8 cellular contexts compared by ENCODE assay signal in the genomic region with DNA sequence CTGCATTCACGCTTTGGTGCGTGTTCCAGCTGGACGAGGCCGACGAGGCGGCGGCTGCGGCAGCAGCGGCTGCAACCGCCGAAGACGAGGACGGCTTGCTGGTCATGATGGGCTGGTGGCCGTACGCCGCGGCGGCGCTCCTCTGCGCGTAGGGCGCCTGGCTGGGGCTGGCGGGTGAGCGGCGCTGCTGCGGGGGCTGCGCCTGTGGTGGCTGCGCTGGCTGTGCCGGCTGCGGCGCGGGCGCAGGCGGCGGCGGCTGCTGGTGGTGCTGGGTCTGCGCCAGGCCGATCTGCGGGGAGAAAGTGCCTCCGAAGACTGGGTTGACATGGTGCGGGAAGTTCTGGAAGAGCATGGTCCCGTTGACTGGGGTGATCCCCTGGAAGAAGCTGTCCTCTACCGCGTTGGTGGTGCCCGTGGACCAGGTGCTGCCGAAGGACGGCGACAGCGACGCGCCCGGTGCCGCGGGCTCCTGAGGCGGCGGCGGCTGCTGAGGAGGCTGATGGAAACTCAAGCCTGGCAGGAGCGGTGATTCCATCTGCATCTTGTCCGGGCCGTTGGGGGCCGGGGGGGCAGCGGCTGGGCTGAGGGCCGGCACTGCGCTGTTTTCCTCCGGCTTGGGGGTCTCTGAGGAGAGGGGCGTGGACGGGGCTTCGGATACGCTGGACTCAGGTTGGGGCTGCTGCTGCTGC. TPM values are rescaled to one million over a fixed set of nuclear protein-coding genes. Genes with fewer than 3 reads are reported as not detected.
DNase-seq lines count a peak whose midpoint lies in the region; ATAC-seq, FAIRE-seq and TF ChIP-seq lines count a peak whose summit lies in the region.

No MANE protein-coding gene starts in this region.

- peak overlapping the region in 1 of 2 experiments; percentile 72; a peak in 4 of 6 replicates for H3K27ac ChIP-seq in A549
- H3K27ac ChIP-seq in mesenchymal stem cell (ENCODE audit: low read length, poor library complexity, severe bottlenecking), result no peak overlapping the region

- H3K9me3 ChIP-seq in A549 (no peaks in the 10 kb centered on the region), mesenchymal stem cell (ENCODE audit: control insufficient read depth, low read length) (no peaks in the 10 kb centered on the region)

- DNase-seq in A549 (ENCODE audit: low read depth in 1 of 2, low spot score in 1 of 2) (peak in 1 of 2 experiments; percentile 25), GM19238 (ENCODE audit: insufficient read length, low spot score) (peak; percentile 35), mesenchymal stem cell (peak; percentile 48), GM19240 (ENCODE audit: insufficient read length, low spot score) (no peak)
- peak; percentile 21 to 42 for DNase-seq in activated CD4-positive, alpha-beta T cell treated with anti-CD3 and anti-CD28 coated beads, Interleukin-2, amount 50 U/mL, for 48 hours
- DNase-seq in effector memory CD8-positive, alpha-beta T cell, result peak; percentile 29 to 33 (median 30)
- DNase-seq in stimulated activated CD8-positive, alpha-beta memory T cell treated with anti-CD3 and anti-CD28 coated beads, Interleukin-4, amount 100 ng/mL, for 48 hours, result peak; percentile 52

- no peak for TF ChIP-seq POLR2A in A549 (IDR thresholded peaks at IDR 0.05; ENCODE audit: low read length)

- POLR2A ChIA-PET in A549 (lab: Yijun Ruan, JAX), result no interaction called here

- ATAC-seq in A549, result peak; percentile 70
- peak; percentile 74 for ATAC-seq in effector memory CD8-positive, alpha-beta T cell (replicated peaks)

- no peak overlapping the region for H2AK5ac ChIP-seq in mesenchymal stem cell (ENCODE audit: low read length, severe bottlenecking)

- TF ChIP-seq RAD21 in A549 (conservative IDR thresholded peaks at IDR 0.05 in 1 of 2, IDR thresholded peaks at IDR 0.05 in 1 of 2), result no peak

- H3K4me1 Mint-ChIP-seq in IgD-negative memory B cell, result peaks cover 36 to 48% (median 48%) of the 10 kb centered on the region in 3 donors
- peaks cover 29 to 39% of the 10 kb centered on the region in 2 donors for H3K4me1 Mint-ChIP-seq in effector memory CD8-positive, alpha-beta T cell (ENCODE audit: low read depth in 2 of 2)

- H3K4me3 ChIP-seq in A549, result peak overlapping the region; percentile 53
- peak overlapping the region; percentile 75 to 92 for H3K4me3 ChIP-seq in mesenchymal stem cell (ENCODE audit: insufficient read depth in 1 of 2, low read depth in 1 of 2, low read length in 2 of 2)

- H3K4ac ChIP-seq in mesenchymal stem cell (ENCODE audit: low read depth in 1 of 2, low read length in 2 of 2), result peak overlapping the region in 1 of 2 experiments; percentile 73

- no peak for TF ChIP-seq EP300 in A549 (IDR thresholded peaks at IDR 0.05)

- WGBS in A549 (ENCODE audit: missing lambda C conversion rate), result 49% methylated on average over 22 of the region's 69 CpGs
- under 1% methylated on average over 64 of the region's 69 CpGs for WGBS in mesenchymal stem cell

- CTCF ChIA-PET in A549 (lab: Yijun Ruan, JAX), result interaction anchor here (0.6 to 1.4 kb wide), 3 partner anchors 44 to 152 kb away, joined by 3 to 4 read pairs (median 4); a partner anchor contains a TSS

- peak overlapping the region; percentile 69 for H4K8ac ChIP-seq in mesenchymal stem cell (ENCODE audit: low read length)

- H2BK5ac ChIP-seq in mesenchymal stem cell (ENCODE audit: low read depth, low read length, poor library complexity, severe bottlenecking), result no peak overlapping the region

- H3K4me2 ChIP-seq in A549 (peak overlapping the region; percentile 82), mesenchymal stem cell (ENCODE audit: low read length, poor library complexity, severe bottlenecking) (peak overlapping the region; percentile 100)

- H2BK15ac ChIP-seq in mesenchymal stem cell (ENCODE audit: low read depth, poor library complexity, severe bottlenecking), result peak overlapping the region; percentile 94

- TF ChIP-seq CTCF in A549 (IDR thresholded peaks at IDR 0.05), result no peak

- peaks cover 0 to 3% of the 10 kb centered on the region in 2 experiments for H3K27me3 ChIP-seq in mesenchymal stem cell (ENCODE audit: control insufficient read depth in 1 of 2, insufficient read depth in 1 of 2, low read length in 2 of 2)

- peak overlapping the region; percentile 54 to 68 for H2BK12ac ChIP-seq in mesenchymal stem cell (ENCODE audit: low read length in 2 of 2)

- H3K9ac ChIP-seq in mesenchymal stem cell (ENCODE audit: low read length), result peak overlapping the region; percentile 85

- peak overlapping the region; percentile 83 for H3K18ac ChIP-seq in mesenchymal stem cell (ENCODE audit: low read depth in 1 of 2, low read length in 2 of 2)

- H2AFZ ChIP-seq in mesenchymal stem cell (ENCODE audit: low read depth, low read length), result peak overlapping the region; percentile 91

- H3K36me3 Mint-ChIP-seq in IgD-negative memory B cell, result no peaks in the 10 kb centered on the region
- H3K36me3 Mint-ChIP-seq in effector memory CD8-positive, alpha-beta T cell (ENCODE audit: insufficient read depth), result peaks cover 3% of the 10 kb centered on the region

- peak overlapping the region; percentile 39 for H4K91ac ChIP-seq in mesenchymal stem cell (ENCODE audit: low read length)

- H3K4me1 ChIP-seq in A549, result peaks cover 22% of the 10 kb centered on the region
- H3K4me1 ChIP-seq in mesenchymal stem cell (ENCODE audit: control insufficient read depth, insufficient read depth, low read depth, low read length), result peaks cover 11% of the 10 kb centered on the region

- H3K79me1 ChIP-seq in mesenchymal stem cell (replicated peaks; ENCODE audit: low read length, poor library complexity, severe bottlenecking), result peaks cover 8% of the 10 kb centered on the region

- peak overlapping the region; percentile 71 to 97 (median 95) for H3K27ac Mint-ChIP-seq in IgD-negative memory B cell
- H3K27ac Mint-ChIP-seq in effector memory CD8-positive, alpha-beta T cell, result peak overlapping the region; percentile 64 to 79

- peak overlapping the region; percentile 91 to 99 (median 98) for H3K4me3 Mint-ChIP-seq in IgD-negative memory B cell
- peak overlapping the region; percentile 80 to 94 for H3K4me3 Mint-ChIP-seq in effector memory CD8-positive, alpha-beta T cell

- peak overlapping the region; percentile 34 to 94 for H3K23ac ChIP-seq in mesenchymal stem cell (ENCODE audit: low read length in 2 of 2)

- no peak for FAIRE-seq in A549 (lab: Jason Lieb, UNC)

- peak overlapping the region; percentile 58 for H2BK120ac ChIP-seq in mesenchymal stem cell (ENCODE audit: low read depth, low read length)

- no peaks in the 10 kb centered on the region for H3K36me3 ChIP-seq in mesenchymal stem cell (ENCODE audit: control insufficient read depth in 1 of 2, insufficient read depth in 2 of 2, low read depth in 1 of 2, low read length in 2 of 2)

- H3K27me3 Mint-ChIP-seq in IgD-negative memory B cell, result no peaks in the 10 kb centered on the region
- H3K27me3 Mint-ChIP-seq in effector memory CD8-positive, alpha-beta T cell, result no peaks in the 10 kb centered on the region

- H3K14ac ChIP-seq in mesenchymal stem cell (ENCODE audit: low read length in 2 of 2), result peak overlapping the region; percentile 36 to 94

- H3K9me3 Mint-ChIP-seq in IgD-negative memory B cell, result no peaks in the 10 kb centered on the region
- H3K9me3 Mint-ChIP-seq in effector memory CD8-positive, alpha-beta T cell, result no peaks in the 10 kb centered on the region

TF ChIP-seq in A549, 52 proteins besides CTCF, POLR2A, EP300 and RAD21:
- no peak for TF ChIP-seq RNF2 (IDR thresholded peaks at IDR 0.05; ENCODE audit: borderline replicate concordance, low read depth)
- TF ChIP-seq, protein P1, sequence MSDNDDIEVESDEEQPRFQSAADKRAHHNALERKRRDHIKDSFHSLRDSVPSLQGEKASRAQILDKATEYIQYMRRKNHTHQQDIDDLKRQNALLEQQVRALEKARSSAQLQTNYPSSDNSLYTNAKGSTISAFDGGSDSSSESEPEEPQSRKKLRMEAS (IDR thresholded peaks at IDR 0.05), result 0 out of 2 replicates have a peak, but pooled peaks have one; percentile 21

RNA-seq across cellular contexts. Expression of a gene that starts 51.1 kb away (rescaled TPM):
- polyA plus RNA-seq in A549 (2011; rRNA removed) (0.37 and 0.49 TPM in 2 replicates), A549 (2017; fragmentation: RNase III; extraction: RNeasy Plus Mini Kit Qiagen cat#74134 plus additional on column Dnase treatment) (0.24 to 0.41 TPM (median 0.32 TPM) in 3 replicates), IgD-negative memory B cell (2.5 TPM)
- polyA plus RNA-seq in A549 (2012; cell fraction: cytosol; rRNA removed), result 0.13 and 0.26 TPM in 2 replicates
- polyA plus RNA-seq in A549 (2012; cell fraction: nucleus; rRNA removed), result 0.31 TPM in 2 replicates
- polyA minus RNA-seq in A549 (2011; rRNA and poly(A)+ RNA removed), result 0.50 and 0.78 TPM in 2 replicates
- 0.66 TPM for polyA plus RNA-seq in mesenchymal stem cell (2013, experiment 1 of 2)
- polyA plus RNA-seq in mesenchymal stem cell (2013, experiment 2 of 2), result 0.70 TPM

RNA-seq across cellular contexts. Expression of a gene that starts 51.2 kb away (rescaled TPM):
- polyA plus RNA-seq in A549 (2011; rRNA removed) (37.3 and 39.2 TPM in 2 replicates), A549 (2017; fragmentation: RNase III; extraction: RNeasy Plus Mini Kit Qiagen cat#74134 plus additional on column Dnase treatment) (21.6 to 27.8 TPM (median 24.7 TPM) in 3 replicates), IgD-negative memory B cell (21.1 TPM)
- 14.1 and 14.5 TPM in 2 replicates for polyA plus RNA-seq in A549 (2012; cell fraction: cytosol; rRNA removed)
- 5.1 and 7.3 TPM in 2 replicates for polyA plus RNA-seq in A549 (2012; cell fraction: nucleus; rRNA removed)
- polyA minus RNA-seq in A549 (2011; rRNA and poly(A)+ RNA removed), result 10.6 and 10.9 TPM in 2 replicates
- polyA plus RNA-seq in mesenchymal stem cell (2013, experiment 1 of 2), result 23.7 TPM
- polyA plus RNA-seq in mesenchymal stem cell (2013, experiment 2 of 2), result 23.5 TPM
